ENCODE assay signal across 30 cellular contexts in genomic region chr2:105473011-105473410, GRCh38.
"Had no signal": no experiment of that assay in that cellular context is flagged by ENCODE, and none has a peak within 500 bp of the region (broad histone marks: within the 10 kb centered on the region; RNA-seq: fewer than 3 reads in every experiment).

No MANE protein-coding gene starts in this region.

- H3K36me3 Mint-ChIP-seq: mesothelial cell of epicardium; naive B cell; stimulated activated naive B cell treated with anti-CD40 and anti-IgM and Interleukin-4, amounts not matched to agents 10 μg/mL and 1 μg/mL and 100 μg/mL, for 72 hours had no signal

- H3K4me3 Mint-ChIP-seq: effector memory CD8-positive, alpha-beta T cell; mesothelial cell of epicardium; naive B cell; nephron; neural progenitor cell; stimulated activated naive B cell treated with anti-CD40 and anti-IgM and Interleukin-4, amounts not matched to agents 10 μg/mL and 1 μg/mL and 100 μg/mL, for 72 hours; stimulated activated naive CD8-positive, alpha-beta T cell treated with anti-CD3 and anti-CD28 coated beads, Interleukin-15, Interleukin-2, amounts not matched to agents 100 ng/mL and 50 ng/mL, for 24 hours had no signal

- H3K4me1 ChIP-seq: left lung, psoas muscle, transverse colon, upper lobe of right lung, uterus had no signal

- H3K4me2 ChIP-seq: neural progenitor cell had no signal

- DNase-seq: dermis blood vessel endothelial cell; effector memory CD8-positive, alpha-beta T cell; erythroblast; esophagus squamous epithelium; foreskin melanocyte; glutamatergic neuron; heart right ventricle; hippocampal formation; left cardiac atrium; left lung; mesenchymal stem cell; mucosa of descending colon; naive B cell; psoas muscle; right cardiac atrium; small intestine; stimulated activated CD4-positive, alpha-beta T cell treated with anti-CD3 and anti-CD28 coated beads, Interleukin-15, amount 100 ng/mL, for 24 hours; stimulated activated CD4-positive, alpha-beta T cell treated with anti-CD3 and anti-CD28 coated beads, Interleukin-2, amount 100 ng/mL, for 48 hours; stimulated activated naive B cell treated with anti-CD40 and anti-IgM and Interleukin-4, amounts not matched to agents 10 μg/mL and 1 μg/mL and 100 μg/mL, for 72 hours; transverse colon; upper lobe of right lung; uterus had no signal

- H3K4me1 Mint-ChIP-seq: mesothelial cell of epicardium, naive B cell had no signal

- H3K27me3 ChIP-seq: esophagus squamous epithelium, heart right ventricle, left lung, neural progenitor cell, transverse colon, upper lobe of right lung, uterus had no signal

- H3K27ac ChIP-seq: coronary artery, esophagus squamous epithelium, heart right ventricle, left lung, neural progenitor cell, psoas muscle, thoracic aorta, transverse colon, upper lobe of right lung, uterus had no signal

- H2AFZ ChIP-seq: neural progenitor cell had no signal

- H3K9me3 Mint-ChIP-seq: effector memory CD8-positive, alpha-beta T cell; mesothelial cell of epicardium; naive B cell; nephron; stimulated activated naive CD8-positive, alpha-beta T cell treated with anti-CD3 and anti-CD28 coated beads, Interleukin-15, Interleukin-2, amounts not matched to agents 100 ng/mL and 50 ng/mL, for 24 hours had no signal

- H3K4me3 ChIP-seq: coronary artery, esophagus squamous epithelium, heart right ventricle, left lung, mucosa of descending colon, neural progenitor cell, psoas muscle, thoracic aorta, transverse colon, upper lobe of right lung, uterus had no signal

- FAIRE-seq: endometrium, islet of Langerhans, small intestine had no signal

- H3K9me3 ChIP-seq: esophagus squamous epithelium, heart right ventricle, left lung, mucosa of descending colon, psoas muscle, thoracic aorta, transverse colon, upper lobe of right lung, uterus had no signal

- H3K27ac Mint-ChIP-seq: effector memory CD8-positive, alpha-beta T cell; mesothelial cell of epicardium; naive B cell; nephron; neural progenitor cell; stimulated activated naive B cell treated with anti-CD40 and anti-IgM and Interleukin-4, amounts not matched to agents 10 μg/mL and 1 μg/mL and 100 μg/mL, for 72 hours; stimulated activated naive CD8-positive, alpha-beta T cell treated with anti-CD3 and anti-CD28 coated beads, Interleukin-15, Interleukin-2, amounts not matched to agents 100 ng/mL and 50 ng/mL, for 24 hours had no signal

- ATAC-seq: effector memory CD8-positive, alpha-beta T cell; heart right ventricle; left cardiac atrium; left lung; mucosa of descending colon; psoas muscle; right cardiac atrium; stimulated activated naive B cell treated with anti-CD40 and anti-IgM and Interleukin-4, amounts not matched to agents 10 μg/mL and 1 μg/mL and 100 μg/mL, for 72 hours; upper lobe of right lung had no signal

- H3K27me3 Mint-ChIP-seq: stimulated activated naive CD8-positive, alpha-beta T cell treated with anti-CD3 and anti-CD28 coated beads, Interleukin-15, Interleukin-2, amounts not matched to agents 100 ng/mL and 50 ng/mL, for 24 hours had no signal

- H3K9ac ChIP-seq: neural progenitor cell had no signal

- H3K36me3 ChIP-seq: esophagus squamous epithelium, heart right ventricle, left lung, neural progenitor cell, thoracic aorta, transverse colon, upper lobe of right lung, uterus had no signal
